Comparison of ENCODE assay signal across 7 cellular contexts in genomic region chr1:197869502-197869890, GRCh38. TPM values are rescaled to one million over a fixed set of nuclear protein-coding genes. Genes with fewer than 3 reads are reported as not detected.
"Had no signal": no experiment of that assay in that cellular context is flagged by ENCODE, and none has a peak within 500 bp of the region (broad histone marks: within the 10 kb centered on the region; RNA-seq: fewer than 3 reads in every experiment).

No MANE protein-coding gene starts in this region.

- H3K9me3 ChIP-seq: HAP-1 had no signal

- H3K9ac ChIP-seq: KMS-11 had no signal

- H3K9me3 Mint-ChIP-seq: HFFc6, IgD-negative memory B cell had no signal

- DNase-seq: GOT3 had no signal

- H3K4me2 ChIP-seq: KMS-11 had no signal

- H3K4me1 Mint-ChIP-seq: IgD-negative memory B cell had no signal

- H3K27ac Mint-ChIP-seq: HFFc6, IgD-negative memory B cell had no signal

- H3K27ac ChIP-seq: HL-60, KMS-11 had no signal

- H3K36me3 ChIP-seq: HAP-1 had no signal

- H3K4me3 Mint-ChIP-seq: HFFc6, IgD-negative memory B cell had no signal

- H3K27me3 Mint-ChIP-seq: IgD-negative memory B cell had no signal

- H3K4me3 ChIP-seq: HAP-1 had no signal

RNA-seq across cellular contexts. Expression of gene C1orf53, which starts 32.9 kb away (rescaled TPM):
- polyA plus RNA-seq: IgD-negative memory B cell had no signal

RNA-seq across cellular contexts. Expression of gene LHX9, which starts 47.7 kb away (rescaled TPM):
- total RNA-seq: HepG2 had no signal
- polyA plus RNA-seq: HepG2, IgD-negative memory B cell had no signal
